In genomic region chr12:132614861-132615578, GRCh38 we compare ENCODE assay signal across 9 cellular contexts. TPM values are rescaled to one million over a fixed set of nuclear protein-coding genes. Genes with fewer than 3 reads are reported as not detected.
DNase-seq lines count a peak whose midpoint lies in the region; ATAC-seq and TF ChIP-seq lines count a peak whose summit lies in the region.
"Had no signal": no experiment of that assay in that cellular context is flagged by ENCODE, and none has a peak within 500 bp of the region (broad histone marks: within the 10 kb centered on the region; RNA-seq: fewer than 3 reads in every experiment).

No MANE protein-coding gene starts in this region.

- H3K27ac ChIP-seq in CD8-positive, alpha-beta T cell (ENCODE audit: low read depth, low read length): no peak overlapping the region
- no peak overlapping the region for H3K27ac ChIP-seq in VCaP

- CTCF ChIA-PET in CD8-positive, alpha-beta T cell (lab: Charles Lee): interaction anchor here (0.6 to 4.6 kb wide), 15 partner anchors 9 to 485 kb away, joined by 3 to 41 read pairs (median 4); no protein-coding TSS in a partner anchor
- CTCF ChIA-PET in MCF 10A (lab: Yijun Ruan, JAX): interaction anchor here (0.5 to 1.9 kb wide), 29 partner anchors 10 to 462 kb away, joined by 3 to 32 read pairs (median 3); no protein-coding TSS in a partner anchor

- H3K27me3 Mint-ChIP-seq in CD8-positive, alpha-beta T cell (ENCODE audit: low read depth): peaks cover 45% of the 10 kb centered on the region
- H3K27me3 Mint-ChIP-seq in MCF 10A (ENCODE audit: insufficient read depth, unreplicated experiment): peaks cover 54% of the 10 kb centered on the region

- H3K4me3 ChIP-seq in CD8-positive, alpha-beta T cell (ENCODE audit: low read depth, low read length): no peak overlapping the region

- H3K9me3 ChIP-seq in CD8-positive, alpha-beta T cell (ENCODE audit: low read length): no peaks in the 10 kb centered on the region

- H3K4me3 Mint-ChIP-seq in CD8-positive, alpha-beta T cell: no peak overlapping the region
- no peak overlapping the region for H3K4me3 Mint-ChIP-seq in MCF 10A (ENCODE audit: unreplicated experiment)
- H3K4me3 Mint-ChIP-seq: IgD-negative memory B cell had no signal

- H3K36me3 Mint-ChIP-seq in CD8-positive, alpha-beta T cell: no peaks in the 10 kb centered on the region
- peaks cover 6% of the 10 kb centered on the region for H3K36me3 Mint-ChIP-seq in MCF 10A (ENCODE audit: insufficient read depth, unreplicated experiment)
- H3K36me3 Mint-ChIP-seq: IgD-negative memory B cell had no signal

- peak; percentile 81 for TF ChIP-seq CTCF in CD8-positive, alpha-beta T cell (IDR thresholded peaks at IDR 0.05)
- TF ChIP-seq CTCF in VCaP (conservative IDR thresholded peaks at IDR 0.05) (peak; percentile 98), MCF 10A (IDR thresholded peaks at IDR 0.05; ENCODE audit: unreplicated experiment) (peak; percentile 89)

- H3K27me3 ChIP-seq in CD8-positive, alpha-beta T cell (ENCODE audit: insufficient read depth, low read length): peaks cover 20% of the 10 kb centered on the region

- no TSS peak for BruUV-seq in MCF 10A (replicated peaks; lab: Mats Ljungman, UMichigan)

- H3K4me1 Mint-ChIP-seq in CD8-positive, alpha-beta T cell (ENCODE audit: low read depth): peaks cover 14% of the 10 kb centered on the region
- peaks cover 6% of the 10 kb centered on the region for H3K4me1 Mint-ChIP-seq in MCF 10A (ENCODE audit: insufficient read depth, unreplicated experiment)

- POLR2A ChIA-PET in CD8-positive, alpha-beta T cell (lab: Charles Lee): interaction anchor here (1.1 to 1.2 kb wide), 2 partner anchors 92 to 108 kb away, joined by 3 read pairs; no protein-coding TSS in a partner anchor
- POLR2A ChIA-PET in MCF 10A (lab: Yijun Ruan, JAX): interaction anchor here (1.2 kb wide), 1 partner anchor 199 kb away, joined by 3 read pairs; no protein-coding TSS in a partner anchor

- no peaks in the 10 kb centered on the region for H3K9me3 Mint-ChIP-seq in CD8-positive, alpha-beta T cell
- H3K9me3 Mint-ChIP-seq in MCF 10A (ENCODE audit: unreplicated experiment): no peaks in the 10 kb centered on the region

- intact Hi-C loops in CD8-positive, alpha-beta T cell (cut with DNase I, micrococcal nuclease): loop anchor here (1.0 to 10.0 kb wide), 4 partner anchors 15 to 461 kb away; no protein-coding TSS in a partner anchor
- intact Hi-C loops in MCF 10A (cut with micrococcal nuclease): loop anchor here (1.0 to 10.0 kb wide), 3 partner anchors 15 to 460 kb away; no protein-coding TSS in a partner anchor

- H3K27ac Mint-ChIP-seq in CD8-positive, alpha-beta T cell: no peak overlapping the region
- no peak overlapping the region for H3K27ac Mint-ChIP-seq in MCF 10A (ENCODE audit: low read depth, unreplicated experiment)
- H3K27ac Mint-ChIP-seq: IgD-negative memory B cell had no signal

- peak; percentile 91 for ATAC-seq in CD8-positive, alpha-beta T cell
- ATAC-seq in HG02623 (IDR thresholded peaks at IDR 0.05; ENCODE audit: unreplicated experiment): no peak

- H3K4me1 ChIP-seq in CD8-positive, alpha-beta T cell (ENCODE audit: insufficient read depth, low read length): peaks cover 11% of the 10 kb centered on the region

- DNase-seq in CD8-positive, alpha-beta T cell: peak; percentile 62 to 90 (median 77)
- DNase-seq in HCEC 1CT: peak; percentile 64
- DNase-seq in NCI-H2171 treated with DMSO at 0.1 percent for 48 hours (lab: John Stamatoyannopoulos, UW): peak; percentile 79
- peak; percentile 84 for DNase-seq in MCF 10A (ENCODE audit: unreplicated experiment)
- DNase-seq in iris pigment epithelial cell (ENCODE audit: low read depth): peak; percentile 79
- DNase-seq in stimulated activated CD4-positive, alpha-beta T cell treated with anti-CD3 and anti-CD28 coated beads, Interleukin-1b, Interleukin-23, amount 100 ng/mL, for 1 hour (ENCODE audit: low read depth in 2 of 2): peak; percentile 57 to 63

- no peaks in the 10 kb centered on the region for H3K36me3 ChIP-seq in CD8-positive, alpha-beta T cell (ENCODE audit: insufficient read depth, low read length)

RNA-seq across cellular contexts. Expression of gene P2RX2, which starts 3.6 kb away (rescaled TPM):
- total RNA-seq in CD8-positive, alpha-beta T cell: not detected
- total RNA-seq in MCF 10A (2022): not detected in 2 replicates

RNA-seq across cellular contexts. Expression of gene LRCOL1, which starts 4.6 kb away (rescaled TPM):
- not detected for total RNA-seq in CD8-positive, alpha-beta T cell
- not detected in 2 replicates for total RNA-seq in MCF 10A (2022)
